Comparison of ENCODE assay signal across 17 cellular contexts in the genomic region with DNA sequence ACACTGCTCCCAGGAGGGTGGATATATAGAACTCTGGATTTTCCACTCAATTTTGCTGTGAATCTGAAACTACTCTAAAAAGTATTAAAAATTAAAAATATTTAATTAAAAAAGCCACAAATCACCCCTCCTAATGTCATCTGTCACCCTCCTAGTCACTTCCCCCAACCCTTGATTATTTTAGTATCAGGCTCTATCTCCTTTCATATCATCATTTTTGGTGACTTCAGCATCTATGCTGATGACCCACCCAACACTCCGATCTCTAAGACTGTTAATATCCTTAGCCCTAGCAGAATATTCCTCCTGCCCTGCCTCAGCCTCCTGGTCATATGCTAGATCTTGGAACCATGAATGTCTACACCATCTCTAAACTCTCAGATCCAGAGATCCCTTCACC.
A peak's percentile ranks its signal among the peaks of the same experiment; 100 is the strongest.
DNase-seq lines count a peak whose midpoint lies in the region; ATAC-seq and TF ChIP-seq lines count a peak whose summit lies in the region.
"Had no signal": no experiment of that assay in that cellular context is flagged by ENCODE, and none has a peak within 500 bp of the region (broad histone marks: within the 10 kb centered on the region; RNA-seq: fewer than 3 reads in every experiment).

No MANE protein-coding gene starts in this region.

- H4K5ac ChIP-seq in IMR-90 (ENCODE audit: low read depth, low read length): no peak overlapping the region

- H3K9me1 ChIP-seq in IMR-90 (ENCODE audit: insufficient read depth, low read length): peaks cover 8% of the 10 kb centered on the region

- H4K91ac ChIP-seq in IMR-90 (ENCODE audit: insufficient read depth, low read depth, low read length): no peak overlapping the region

- H3K18ac ChIP-seq in IMR-90 (ENCODE audit: low read depth, low read length): no peak overlapping the region

- H3K4me2 ChIP-seq in BLaER1: peak overlapping the region; percentile 94
- no peak overlapping the region for H3K4me2 ChIP-seq in IMR-90 (ENCODE audit: low read depth, low read length)

- H3K4me1 ChIP-seq in BLaER1: peaks cover 77% of the 10 kb centered on the region
- peaks cover 27% of the 10 kb centered on the region for H3K4me1 ChIP-seq in IMR-90 (ENCODE audit: control insufficient read depth, insufficient read depth, low read length)
- H3K4me1 ChIP-seq in colonic mucosa: peaks cover 4% of the 10 kb centered on the region
- H3K4me1 ChIP-seq in rectal smooth muscle tissue (ENCODE audit: control insufficient read depth, insufficient read depth, low read length): peaks cover 28% of the 10 kb centered on the region

- no peak overlapping the region for H2BK5ac ChIP-seq in IMR-90 (ENCODE audit: low read depth, low read length, poor library complexity, severe bottlenecking)

- in situ Hi-C loops in IMR-90 (cut with MboI; ENCODE audit: low sequenced_read_pairs): loop anchor here (5.0 kb wide), 2 partner anchors 109 to 229 kb away; no protein-coding TSS in a partner anchor

- no peak overlapping the region for H3K14ac ChIP-seq in IMR-90 (replicated peaks; ENCODE audit: low read depth, low read length)

- H3K9ac ChIP-seq in BLaER1 (no peak overlapping the region), IMR-90 (ENCODE audit: low read depth, low read length) (no peak overlapping the region), colonic mucosa (ENCODE audit: low read depth in 2 of 2, low read length in 2 of 2) (no peak overlapping the region), rectal smooth muscle tissue (ENCODE audit: low read length) (no peak overlapping the region)

- H3K27me3 ChIP-seq in BLaER1 (peaks cover 66% of the 10 kb centered on the region), IMR-90 (ENCODE audit: control insufficient read depth, insufficient read depth, low read length) (peaks cover 11% of the 10 kb centered on the region), colonic mucosa (no peaks in the 10 kb centered on the region), rectal smooth muscle tissue (ENCODE audit: control insufficient read depth, insufficient read depth, low read length) (no peaks in the 10 kb centered on the region)

- no peak overlapping the region for H3K56ac ChIP-seq in IMR-90 (ENCODE audit: extremely low read depth, insufficient read depth, low read length)

- H3K4me1 Mint-ChIP-seq in chondrocyte (ENCODE audit: low read depth): peaks cover 31% of the 10 kb centered on the region

- no peaks in the 10 kb centered on the region for H3K27me3 Mint-ChIP-seq in chondrocyte (ENCODE audit: low read depth)

- H3K4me3 ChIP-seq in BLaER1 (no peak overlapping the region), IMR-90 (ENCODE audit: insufficient read depth, low read depth, low read length) (no peak overlapping the region), colonic mucosa (no peak overlapping the region), rectal smooth muscle tissue (ENCODE audit: low read length) (no peak overlapping the region)
- H3K4me3 ChIP-seq: lung had no signal

- no CpG with 5 or more reads among the region's 1 CpG for WGBS in IMR-90 (ENCODE audit: extremely low coverage in 2 of 2, insufficient read length in 1 of 2), 2 experiments

- H2BK20ac ChIP-seq in IMR-90 (ENCODE audit: low read depth, low read length): no peak overlapping the region

- no peak for TF ChIP-seq POLR2A in IMR-90 (IDR thresholded peaks at IDR 0.05; ENCODE audit: low read depth, low read length)

- intact Hi-C loops in IMR-90 (cut with micrococcal nuclease): loop anchor here (1.0 to 10.0 kb wide), 2 partner anchors 209 to 716 kb away; a partner anchor contains a TSS
- intact Hi-C loops in colonic mucosa (cut with DNase I): loop anchor here (5.0 to 10.0 kb wide), 2 partner anchors 106 to 214 kb away; no protein-coding TSS in a partner anchor

- no peaks in the 10 kb centered on the region for H3K36me3 Mint-ChIP-seq in chondrocyte (ENCODE audit: low read depth)
- H3K36me3 Mint-ChIP-seq: immature natural killer cell had no signal

- TF ChIP-seq CTCF in IMR-90 (conservative IDR thresholded peaks at IDR 0.05; ENCODE audit: low read depth, low read length) (no peak), colonic mucosa (IDR thresholded peaks at IDR 0.05) (no peak), chondrocyte (IDR thresholded peaks at IDR 0.05) (no peak)

- ATAC-seq in IMR-90 (ENCODE audit: low read depth) (no peak), GM21390 (IDR thresholded peaks at IDR 0.05; ENCODE audit: unreplicated experiment) (no peak), GM21360 (IDR thresholded peaks at IDR 0.05; ENCODE audit: unreplicated experiment) (no peak)

- no peak for TF ChIP-seq RAD21 in IMR-90 (IDR thresholded peaks at IDR 0.05; ENCODE audit: low read length)

- H3K27ac ChIP-seq in BLaER1 (no peak overlapping the region), IMR-90 (ENCODE audit: insufficient read depth, low read length) (no peak overlapping the region), colonic mucosa (peak overlapping the region; percentile 20), rectal smooth muscle tissue (ENCODE audit: low read depth, low read length) (peak overlapping the region; percentile 33)

- DNase-seq in IMR-90: no peak
- DNase-seq in colonic mucosa: no peak
- no peak for DNase-seq in pons (ENCODE audit: low spot score)
- no peak for DNase-seq in chondrocyte (ENCODE audit: low spot score)
- DNase-seq: activated CD4-positive, alpha-beta T cell treated with anti-CD3 and anti-CD28 coated beads, Interleukin-2, amount 50 U/mL, for 1 hour; activated effector memory CD4-positive, alpha-beta T cell treated with anti-CD3 and anti-CD28 coated beads, Interleukin-2, amount 50 U/mL, for 16 hours; CD4-positive, alpha-beta T cell; effector CD4-positive, alpha-beta T cell; GF-D8; immature natural killer cell; NCI-H187 treated with DMSO at 0.1 percent for 48 hours; stimulated activated CD4-positive, alpha-beta T cell treated with anti-CD3 and anti-CD28 coated beads, Interleukin-4, amount 100 ng/mL, for 4 hours had no signal

- H2BK120ac ChIP-seq in IMR-90 (ENCODE audit: low read depth, low read length): no peak overlapping the region

- H3K23ac ChIP-seq in IMR-90 (ENCODE audit: low read depth, low read length): no peak overlapping the region

- H3K9me3 Mint-ChIP-seq in chondrocyte (ENCODE audit: low read depth): no peaks in the 10 kb centered on the region
- H3K9me3 Mint-ChIP-seq: CD4-positive, alpha-beta T cell had no signal

- no peak overlapping the region for H3K4me3 Mint-ChIP-seq in chondrocyte (ENCODE audit: unreplicated experiment)
- H3K4me3 Mint-ChIP-seq: CD4-positive, alpha-beta T cell; immature natural killer cell had no signal

- no peak overlapping the region for H3K27ac Mint-ChIP-seq in chondrocyte (ENCODE audit: unreplicated experiment)
- H3K27ac Mint-ChIP-seq: CD4-positive, alpha-beta T cell; immature natural killer cell had no signal

- H3K36me3 ChIP-seq in BLaER1 (no peaks in the 10 kb centered on the region), IMR-90 (ENCODE audit: control insufficient read depth, insufficient read depth, low read length) (no peaks in the 10 kb centered on the region), colonic mucosa (no peaks in the 10 kb centered on the region), rectal smooth muscle tissue (ENCODE audit: control insufficient read depth, insufficient read depth, low read length) (no peaks in the 10 kb centered on the region)

- CTCF ChIA-PET in IMR-90 (lab: Yijun Ruan, JAX): no interaction called here

- no peak overlapping the region for H2AK9ac ChIP-seq in IMR-90 (replicated peaks; ENCODE audit: low read depth, low read length, poor library complexity)

- peaks cover 6% of the 10 kb centered on the region; the same call in 1 of the 2 replicates for H4K20me1 ChIP-seq in BLaER1
- H4K20me1 ChIP-seq in IMR-90 (ENCODE audit: insufficient read depth, low read length): peaks cover 4% of the 10 kb centered on the region; the same call in 1 of the 2 replicates

- no peak overlapping the region for H4K8ac ChIP-seq in IMR-90 (ENCODE audit: low read depth in 2 of 2, low read length in 2 of 2)

- no peak overlapping the region for H3K4ac ChIP-seq in IMR-90 (ENCODE audit: low read depth, low read length)

- H3K9me3 ChIP-seq in BLaER1 (peaks cover 7% of the 10 kb centered on the region; the same call in 1 of the 2 replicates), IMR-90 (ENCODE audit: control insufficient read depth, insufficient read depth, low read length) (peaks cover 6% of the 10 kb centered on the region; the same call in 1 of the 2 replicates), colonic mucosa (no peaks in the 10 kb centered on the region)

- no peak overlapping the region for H2AK5ac ChIP-seq in IMR-90 (ENCODE audit: low read depth, low read length)

- H2AFZ ChIP-seq in IMR-90 (replicated peaks; ENCODE audit: low read length, poor library complexity): no peak overlapping the region

- BruUV-seq in IMR-90 (replicated peaks; lab: Mats Ljungman, UMichigan): no TSS peak

- peak overlapping the region; percentile 53; the same call in 1 of the 3 replicates for H2BK15ac ChIP-seq in IMR-90 (ENCODE audit: low read depth, low read length)

- POLR2A ChIA-PET in IMR-90 (lab: Charles Lee; ENCODE audit: unreplicated experiment): no interaction called here

- H3K79me1 ChIP-seq in IMR-90 (ENCODE audit: low read depth in 1 of 2, low read length in 2 of 2): no peaks in the 10 kb centered on the region

- dilution Hi-C loops in IMR-90 (cut with HindIII; ENCODE audit: low sequenced_read_pairs, unreplicated experiment): no loop called here

TF ChIP-seq in IMR-90, 13 proteins besides CTCF, POLR2A, EP300 and RAD21:
- TF ChIP-seq BHLHE40 (IDR thresholded peaks at IDR 0.05; ENCODE audit: low read depth, low read length) (no peak), MXI1 (IDR thresholded peaks at IDR 0.05; ENCODE audit: borderline replicate concordance, low read depth, low read length) (no peak), RFX5 (IDR thresholded peaks at IDR 0.05; ENCODE audit: low read depth, low read length) (no peak)
- TF ChIP-seq, protein P1, sequence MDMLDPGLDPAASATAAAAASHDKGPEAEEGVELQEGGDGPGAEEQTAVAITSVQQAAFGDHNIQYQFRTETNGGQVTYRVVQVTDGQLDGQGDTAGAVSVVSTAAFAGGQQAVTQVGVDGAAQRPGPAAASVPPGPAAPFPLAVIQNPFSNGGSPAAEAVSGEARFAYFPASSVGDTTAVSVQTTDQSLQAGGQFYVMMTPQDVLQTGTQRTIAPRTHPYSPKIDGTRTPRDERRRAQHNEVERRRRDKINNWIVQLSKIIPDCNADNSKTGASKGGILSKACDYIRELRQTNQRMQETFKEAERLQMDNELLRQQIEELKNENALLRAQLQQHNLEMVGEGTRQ (IDR thresholded peaks at IDR 0.05; ENCODE audit: low read depth, low read length): no peak

Comparison
In these comparisons a context has a peak if more than half of its experiments do, and no peak if none do; other contexts are left out.
1. H3K27ac ChIP-seq: peak in colonic mucosa (single experiment) and rectal smooth muscle tissue (single experiment); none in BLaER1 (single experiment) and IMR-90 (single experiment).